Comparison of ENCODE assay signal across 9 cellular contexts in genomic region chr14:64671591-64671990, GRCh38. TPM values are rescaled to one million over a fixed set of nuclear protein-coding genes. Genes with fewer than 3 reads are reported as not detected.
DNase-seq lines count a peak whose midpoint lies in the region; ATAC-seq and TF ChIP-seq lines count a peak whose summit lies in the region.
"Had no signal": no experiment of that assay in that cellular context is flagged by ENCODE, and none has a peak within 500 bp of the region (broad histone marks: within the 10 kb centered on the region; RNA-seq: fewer than 3 reads in every experiment).

No MANE protein-coding gene starts in this region.

- no peak for ATAC-seq in HG03520 (IDR thresholded peaks at IDR 0.05; ENCODE audit: unreplicated experiment)

- H3K9ac ChIP-seq in MM.1S (ENCODE audit: low read length) = no peak overlapping the region
- no peak overlapping the region for H3K9ac ChIP-seq in SU-DHL-6 (ENCODE audit: low read length)
- H3K9ac ChIP-seq in fibroblast of lung (ENCODE audit: insufficient read depth, low read length) = no peak overlapping the region
- H3K9ac ChIP-seq: BLaER1 treated with 17β-estradiol and CSF1 and Interleukin-3, amounts not matched to agents 10 nM and 100 nM had no signal

- H3K79me2 ChIP-seq in MM.1S (ENCODE audit: low read length) = no peaks in the 10 kb centered on the region
- no peaks in the 10 kb centered on the region for H3K79me2 ChIP-seq in SU-DHL-6 (ENCODE audit: insufficient read depth, low read length)
- no peaks in the 10 kb centered on the region for H3K79me2 ChIP-seq in fibroblast of lung (ENCODE audit: control insufficient read depth, insufficient read depth, low read length)

- H3K4me2 ChIP-seq in MM.1S (ENCODE audit: low read depth, low read length) (no peak overlapping the region), SU-DHL-6 (ENCODE audit: low read depth, low read length, poor library complexity, severe bottlenecking) (no peak overlapping the region), fibroblast of lung (ENCODE audit: extremely low read depth, insufficient read depth, low read length) (no peak overlapping the region)

- H3K36me3 Mint-ChIP-seq in nephron progenitor cell (ENCODE audit: low read depth) = no peaks in the 10 kb centered on the region

- H3K27ac ChIP-seq in MM.1S (ENCODE audit: low read length) (no peak overlapping the region), SU-DHL-6 (ENCODE audit: low read depth, low read length) (no peak overlapping the region), fibroblast of lung (ENCODE audit: insufficient read depth, low read length) (no peak overlapping the region)

- H3K4me3 ChIP-seq in MM.1S (ENCODE audit: low read length) (no peak overlapping the region), SU-DHL-6 (ENCODE audit: insufficient read depth, low read length, poor library complexity, severe bottlenecking) (no peak overlapping the region), fibroblast of lung (replicated peaks in 1 of 4; ENCODE audit: control extremely low read depth in 1 of 4, insufficient read depth in 1 of 4, low read depth in 3 of 4, low read length in 4 of 4) (no peak overlapping the region)
- H3K4me3 ChIP-seq: BLaER1 treated with 17β-estradiol and CSF1 and Interleukin-3, amounts not matched to agents 10 nM and 100 nM had no signal

- H4K20me1 ChIP-seq in MM.1S (ENCODE audit: insufficient read depth, low read length) (no peaks in the 10 kb centered on the region), SU-DHL-6 (ENCODE audit: low read depth, low read length) (no peaks in the 10 kb centered on the region), fibroblast of lung (ENCODE audit: control insufficient read depth, extremely low read depth, insufficient read depth, low read length) (no peaks in the 10 kb centered on the region)
- H4K20me1 ChIP-seq: BLaER1 treated with 17β-estradiol and CSF1 and Interleukin-3, amounts not matched to agents 10 nM and 100 nM had no signal

- peak; percentile 46 to 49 for DNase-seq in NCI-H2081 (lab: John Stamatoyannopoulos, UW)
- no peak for DNase-seq in NCI-H2081 treated with DMSO at 0.1 percent for 48 hours (lab: John Stamatoyannopoulos, UW)
- peak; percentile 35 for DNase-seq in MM.1S
- DNase-seq in fibroblast of lung (ENCODE audit: low read depth in 2 of 2) = peak; percentile 51 to 81
- no peak for DNase-seq in nephron progenitor cell
- DNase-seq in activated CD8-positive, alpha-beta memory T cell treated with anti-CD3 and anti-CD28 coated beads for 24 hours = no peak

- no peak overlapping the region for H3K4me3 Mint-ChIP-seq in nephron progenitor cell

- H3K9me3 ChIP-seq in MM.1S (replicated peaks; ENCODE audit: insufficient read depth, low read length) (no peaks in the 10 kb centered on the region), SU-DHL-6 (ENCODE audit: insufficient read depth, low read length) (no peaks in the 10 kb centered on the region), fibroblast of lung (ENCODE audit: control insufficient read depth, insufficient read depth, low read depth, low read length) (no peaks in the 10 kb centered on the region)

- peaks cover 22% of the 10 kb centered on the region for H3K4me1 Mint-ChIP-seq in nephron progenitor cell

- H3K9me3 Mint-ChIP-seq in nephron progenitor cell = no peaks in the 10 kb centered on the region

- H3K4me1 ChIP-seq in MM.1S (ENCODE audit: low read length) (no peaks in the 10 kb centered on the region), fibroblast of lung (ENCODE audit: control insufficient read depth, extremely low read depth, insufficient read depth, low read length) (no peaks in the 10 kb centered on the region)

- TF ChIP-seq CTCF in MM.1S (IDR thresholded peaks at IDR 0.05; ENCODE audit: low read length) = peak; percentile 52
- peak; percentile 73 for TF ChIP-seq CTCF in SU-DHL-6 (IDR thresholded peaks at IDR 0.05; ENCODE audit: insufficient read depth, low read length, poor library complexity, severe bottlenecking)
- TF ChIP-seq CTCF in fibroblast of lung (conservative IDR thresholded peaks at IDR 0.05 in 1 of 2, IDR thresholded peaks at IDR 0.05 in 1 of 2; ENCODE audit: low read depth in 1 of 2, low read length in 2 of 2) = peak; percentile 73 to 88
- peak; percentile 59 for TF ChIP-seq CTCF in nephron progenitor cell (IDR thresholded peaks at IDR 0.05)

- no peaks in the 10 kb centered on the region for H3K27me3 ChIP-seq in MM.1S (replicated peaks; ENCODE audit: insufficient read depth, low read length)
- no peaks in the 10 kb centered on the region for H3K27me3 ChIP-seq in SU-DHL-6 (ENCODE audit: low read length)
- H3K27me3 ChIP-seq in fibroblast of lung (ENCODE audit: control insufficient read depth, insufficient read depth, low read length) = peaks cover 10% of the 10 kb centered on the region
- H3K27me3 ChIP-seq: BLaER1 treated with 17β-estradiol and CSF1 and Interleukin-3, amounts not matched to agents 10 nM and 100 nM had no signal

- no peaks in the 10 kb centered on the region for H3K27me3 Mint-ChIP-seq in nephron progenitor cell (ENCODE audit: low read depth, poor library complexity)

- H3F3A ChIP-seq in MM.1S (ENCODE audit: insufficient read depth, low read length) = no peaks in the 10 kb centered on the region
- H3F3A ChIP-seq in SU-DHL-6 (ENCODE audit: insufficient read depth) = no peaks in the 10 kb centered on the region

- no peak overlapping the region for H3K27ac Mint-ChIP-seq in nephron progenitor cell

- H3K9me2 ChIP-seq in MM.1S (replicated peaks; ENCODE audit: insufficient read depth, low read length) (no peaks in the 10 kb centered on the region), SU-DHL-6 (replicated peaks; ENCODE audit: insufficient read depth, low read length) (no peaks in the 10 kb centered on the region)

- H2AFZ ChIP-seq in MM.1S (ENCODE audit: low read length) (no peak overlapping the region), SU-DHL-6 (ENCODE audit: low read depth, low read length, severe bottlenecking) (no peak overlapping the region), fibroblast of lung (ENCODE audit: low read length) (no peak overlapping the region)

- H3K36me3 ChIP-seq in MM.1S (replicated peaks; ENCODE audit: insufficient read depth, low read length) = no peaks in the 10 kb centered on the region
- H3K36me3 ChIP-seq in SU-DHL-6 (ENCODE audit: low read length) = no peaks in the 10 kb centered on the region
- no peaks in the 10 kb centered on the region for H3K36me3 ChIP-seq in fibroblast of lung (ENCODE audit: control insufficient read depth, insufficient read depth, low read length)
- H3K36me3 ChIP-seq: BLaER1 treated with 17β-estradiol and CSF1 and Interleukin-3, amounts not matched to agents 10 nM and 100 nM had no signal

RNA-seq across cellular contexts. Expression of gene PLEKHG3, which starts 32.6 kb away (rescaled TPM):
- total RNA-seq in fibroblast of lung = 0.17 and 2.3 TPM in 2 replicates
- polyA plus RNA-seq in fibroblast of lung = 2.5 and 3.0 TPM in 2 replicates
- 4.1 and 6.8 TPM in 2 replicates for polyA plus RNA-seq in fibroblast of lung (2012)
- 3.5 and 11.3 TPM in 2 replicates for polyA minus RNA-seq in fibroblast of lung (ENCODE audit: low replicate concordance)

Comparison
In these comparisons a context has a peak if more than half of its experiments do, and no peak if none do; other contexts are left out.
1. DNase-seq: peak in NCI-H2081 (2 of 2), MM.1S (single experiment) and fibroblast of lung (2 of 2); none in NCI-H2081 treated with DMSO at 0.1 percent for 48 hours (single experiment), nephron progenitor cell (single experiment) and activated CD8-positive, alpha-beta memory T cell treated with anti-CD3 and anti-CD28 coated beads for 24 hours (single experiment).
2. Peak in every context shown above with its lines, with median percentiles within 50 percentile points of each other: CTCF ChIP-seq.